Comparison of ENCODE assay signal across 27 cellular contexts in the genomic region with DNA sequence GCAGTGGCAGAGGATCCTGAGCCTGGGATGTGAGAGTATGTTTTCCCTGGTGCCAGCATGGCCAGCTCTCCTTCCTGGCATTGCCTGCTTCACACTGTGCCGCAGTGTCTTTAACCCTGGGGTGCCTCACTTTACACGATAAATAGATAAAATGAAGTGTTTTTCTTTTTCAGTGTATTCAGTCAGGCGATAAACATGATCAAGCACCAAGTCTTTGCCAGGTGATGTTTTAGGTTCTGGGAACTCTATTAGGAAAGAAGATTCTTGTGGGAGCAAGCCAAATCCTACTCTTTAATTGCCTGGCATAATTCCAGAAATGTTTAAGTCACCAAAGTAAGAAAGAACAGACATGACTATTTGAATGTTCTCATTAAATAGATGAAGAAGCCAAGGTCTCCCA. TPM values are rescaled to one million over a fixed set of nuclear protein-coding genes. Genes with fewer than 3 reads are reported as not detected.
DNase-seq lines count a peak whose midpoint lies in the region; ATAC-seq and TF ChIP-seq lines count a peak whose summit lies in the region.
"Had no signal": no experiment of that assay in that cellular context is flagged by ENCODE, and none has a peak within 500 bp of the region (broad histone marks: within the 10 kb centered on the region; RNA-seq: fewer than 3 reads in every experiment).

No MANE protein-coding gene starts in this region.

- H2AK5ac ChIP-seq in neuronal stem cell (ENCODE audit: low read depth, low read length), result no peak overlapping the region

- no peaks in the 10 kb centered on the region for H3K79me2 ChIP-seq in GM23248 (ENCODE audit: insufficient read depth)

- WGBS in GM23248 (ENCODE audit: low coverage in 1 of 2, low lambda C conversion rate in 2 of 2, missing lambda C conversion rate in 2 of 2), 2 experiments, result 89 to 95% methylated on average over 3 of the region's 3 CpGs
- WGBS in neuronal stem cell (ENCODE audit: extremely low coverage in 2 of 2, insufficient read length in 2 of 2, insufficient replicate concordance in 1 of 2), 2 donors, result no CpG with 5 or more reads among the region's 3 CpGs
- 87% methylated on average over 3 of the region's 3 CpGs for WGBS in right lobe of liver (ENCODE audit: insufficient coverage, low coverage, low lambda C conversion rate, missing lambda C conversion rate)

- no peak overlapping the region for H2AFZ ChIP-seq in GM23248
- H2AFZ ChIP-seq in neuronal stem cell (ENCODE audit: low read length), result no peak overlapping the region

- H3K27me3 ChIP-seq in GM23248 (replicated peaks; ENCODE audit: insufficient read depth) (no peaks in the 10 kb centered on the region), neuronal stem cell (ENCODE audit: control insufficient read depth in 3 of 3, insufficient read depth in 3 of 3, low read depth in 1 of 3, low read length in 3 of 3) (peaks cover 0 to 43% (median 0%) of the 10 kb centered on the region in 3 experiments), right lobe of liver (no peaks in the 10 kb centered on the region)

- H3K14ac ChIP-seq in neuronal stem cell (ENCODE audit: low read length), result no peak overlapping the region

- H3K4me1 ChIP-seq in GM23248 (ENCODE audit: insufficient read depth) (no peaks in the 10 kb centered on the region), neuronal stem cell (ENCODE audit: control insufficient read depth in 2 of 2, insufficient read depth in 1 of 2, low read depth in 1 of 2, low read length in 2 of 2) (peaks cover 13 to 15% of the 10 kb centered on the region in 2 donors), right lobe of liver (peaks cover 0 to 71% (median 14%) of the 10 kb centered on the region in 4 donors)

- H4K91ac ChIP-seq in neuronal stem cell (ENCODE audit: low read depth, low read length, poor library complexity), result no peak overlapping the region

- ATAC-seq in GM19452 (IDR thresholded peaks at IDR 0.05; ENCODE audit: unreplicated experiment) (no peak), right lobe of liver (no peak)
- ATAC-seq: activated CD4-positive, CD25-positive, alpha-beta regulatory T cell treated with anti-CD3 and anti-CD28 coated beads, Interleukin-2, amount 50 U/mL, for 24 hours; left colon; right cardiac atrium; stimulated activated naive CD8-positive, alpha-beta T cell treated with anti-CD3 and anti-CD28 coated beads, Interleukin-15, Interleukin-2, amounts not matched to agents 100 U/mL and 50 U/mL, for 24 hours had no signal

- no peak overlapping the region for H2BK120ac ChIP-seq in neuronal stem cell (ENCODE audit: low read depth, low read length)

- no peak overlapping the region for H2BK5ac ChIP-seq in neuronal stem cell (ENCODE audit: low read length)

- H3K4ac ChIP-seq in neuronal stem cell (ENCODE audit: low read length), result no peak overlapping the region

- H3K4me2 ChIP-seq in GM23248 (ENCODE audit: unreplicated experiment) (no peak overlapping the region), neuronal stem cell (ENCODE audit: insufficient read depth, low read length, poor library complexity, severe bottlenecking) (no peak overlapping the region)
- H3K4me2 ChIP-seq: KMS-11 had no signal

- H3K4me3 ChIP-seq in GM23248 (no peak overlapping the region), neuronal stem cell (ENCODE audit: low read length in 2 of 2) (no peak overlapping the region), right lobe of liver (no peak overlapping the region)
- H3K4me3 ChIP-seq: thoracic aorta had no signal

- H3K9me3 ChIP-seq in GM23248 (ENCODE audit: low read depth), result no peaks in the 10 kb centered on the region
- H3K9me3 ChIP-seq in neuronal stem cell (replicated peaks in 1 of 2; ENCODE audit: control insufficient read depth in 2 of 2, insufficient read depth in 1 of 2, low read depth in 1 of 2, low read length in 2 of 2), result no peaks in the 10 kb centered on the region
- no peaks in the 10 kb centered on the region for H3K9me3 ChIP-seq in right lobe of liver
- H3K9me3 ChIP-seq: thoracic aorta had no signal

- DNase-seq in COR-L47 (lab: John Stamatoyannopoulos, UW) (peak; percentile 40), GM23248 (peak; percentile 30), amniotic epithelial cell (ENCODE audit: low read depth) (peak; percentile 58), neuronal stem cell (ENCODE audit: low spot score) (no peak), HT-29 (ENCODE audit: low spot score) (no peak), right lobe of liver (no peak)
- DNase-seq: activated CD4-positive, alpha-beta memory T cell treated with anti-CD3 and anti-CD28 coated beads, Interleukin-2, amount 10 ng/mL, durations not matched to agents 7 days and 5 days; activated naive CD8-positive, alpha-beta T cell treated with anti-CD3 and anti-CD28 coated beads, Interleukin-2, amount 10 ng/mL, durations not matched to agents 7 days and 5 days; erythroblast; foreskin melanocyte; GOT3; left colon; mesenchymal stem cell; MV-4-11; NCI-H187; NCI-H510A; NK-92 treated with Interleukin-12 subunit alpha and Interleukin-12 subunit beta, amount 100 ng/mL, for 24 hours; right cardiac atrium; SHP77 treated with DMSO at 0.1 percent for 48 hours; stimulated activated CD4-positive, alpha-beta T cell treated with anti-CD3 and anti-CD28 coated beads, Interleukin-15, amount 100 ng/mL, for 24 hours; stimulated activated naive CD8-positive, alpha-beta T cell treated with anti-CD3 and anti-CD28 coated beads, Interleukin-15, Interleukin-2, amounts not matched to agents 100 U/mL and 50 U/mL, for 24 hours; T-helper 1 cell had no signal

- no peak overlapping the region for H2BK12ac ChIP-seq in neuronal stem cell (ENCODE audit: low read length)

- no peaks in the 10 kb centered on the region for H3K9me2 ChIP-seq in GM23248 (ENCODE audit: insufficient read depth)

- H3K9ac ChIP-seq in GM23248, result no peak overlapping the region
- no peak overlapping the region for H3K9ac ChIP-seq in neuronal stem cell (ENCODE audit: low read depth, low read length, poor library complexity)
- H3K9ac ChIP-seq: KMS-11 had no signal

- intact Hi-C loops in right lobe of liver (cut with DNase I), result no loop called here

- no peak overlapping the region for H4K8ac ChIP-seq in neuronal stem cell (ENCODE audit: low read depth, low read length)

- in situ Hi-C loops in GM23248 (cut with MboI), result no loop called here

- H3K27ac ChIP-seq in GM23248 (no peak overlapping the region), neuronal stem cell (replicated peaks; ENCODE audit: low read length) (no peak overlapping the region), right lobe of liver (no peak overlapping the region)
- H3K27ac ChIP-seq: KMS-11, thoracic aorta had no signal

- peak overlapping the region; percentile 46 for H3K18ac ChIP-seq in neuronal stem cell (ENCODE audit: low read length)

- TF ChIP-seq POLR2A in right lobe of liver (IDR thresholded peaks at IDR 0.05), result no peak

- no peaks in the 10 kb centered on the region for H3K79me1 ChIP-seq in neuronal stem cell (ENCODE audit: low read depth, low read length)

- H3K36me3 ChIP-seq in GM23248 (ENCODE audit: low read depth) (no peaks in the 10 kb centered on the region), neuronal stem cell (replicated peaks in 1 of 2; ENCODE audit: control insufficient read depth in 2 of 2, insufficient read depth in 2 of 2, low read length in 2 of 2) (no peaks in the 10 kb centered on the region), right lobe of liver (peaks cover 0 to 6% (median 2%) of the 10 kb centered on the region in 4 donors)
- H3K36me3 ChIP-seq: thoracic aorta had no signal

- H2BK15ac ChIP-seq in neuronal stem cell (ENCODE audit: low read length), result no peak overlapping the region

- no peak for TF ChIP-seq CTCF in right lobe of liver (IDR thresholded peaks at IDR 0.05)

- no peak overlapping the region for H3K23ac ChIP-seq in neuronal stem cell (ENCODE audit: low read depth, low read length, poor library complexity)

- no peaks in the 10 kb centered on the region for H4K20me1 ChIP-seq in GM23248 (ENCODE audit: insufficient read depth)

- H3F3A ChIP-seq in GM23248 (ENCODE audit: insufficient read depth), result no peaks in the 10 kb centered on the region

RNA-seq across cellular contexts. Expression of a gene that starts 14.1 kb away (rescaled TPM):
- total RNA-seq in GM23248 (2014; rRNA removed; shearing (Covaris generic)), result 5.3 and 5.8 TPM in 2 replicates
- 4.4 and 4.8 TPM in 2 replicates for polyA plus RNA-seq in GM23248 (2016; fragmentation: Nextera tagmentation; extraction: Ambion mirVana)
- polyA plus RNA-seq in neuronal stem cell (2013, experiment 1 of 2), result 18.4 TPM
- polyA plus RNA-seq in neuronal stem cell (2013, experiment 2 of 2), result 18.0 TPM
- 6.1 and 10.5 TPM in 2 replicates for total RNA-seq in HT-29 (2014; rRNA removed; shearing (Covaris generic))
- total RNA-seq in right lobe of liver, result 10 to 100 TPM; 24.6 to 64.3 (median 52.6) TPM

RNA-seq across cellular contexts. Expression of a gene that starts 40.9 kb away (rescaled TPM):
- total RNA-seq in GM23248 (2014; rRNA removed; shearing (Covaris generic)), result not detected in 2 replicates
- not detected in 2 replicates for polyA plus RNA-seq in GM23248 (2016; fragmentation: Nextera tagmentation; extraction: Ambion mirVana)
- polyA plus RNA-seq in neuronal stem cell (2013, experiment 1 of 2), result not detected
- not detected for polyA plus RNA-seq in neuronal stem cell (2013, experiment 2 of 2)
- not detected in 2 replicates for total RNA-seq in HT-29 (2014; rRNA removed; shearing (Covaris generic))
- 100 to 1,000 TPM in 1 of 6 experiments, 10 to 100 TPM in 5; 32.9 to 134 (median 61.0) TPM for total RNA-seq in right lobe of liver
- total RNA-seq: activated CD4-positive, alpha-beta memory T cell treated with anti-CD3 and anti-CD28 coated beads, Interleukin-2, amount 10 ng/mL, durations not matched to agents 7 days and 5 days; activated naive CD8-positive, alpha-beta T cell treated with anti-CD3 and anti-CD28 coated beads, Interleukin-2, amount 10 ng/mL, durations not matched to agents 7 days and 5 days; osteoblast had no signal

RNA-seq across cellular contexts. Expression of a gene that starts 54.4 kb away (rescaled TPM):
- total RNA-seq in GM23248 (2014; rRNA removed; shearing (Covaris generic)), result 14.9 and 15.7 TPM in 2 replicates
- polyA plus RNA-seq in GM23248 (2016; fragmentation: Nextera tagmentation; extraction: Ambion mirVana), result 11.4 and 13.4 TPM in 2 replicates
- 14.4 TPM for polyA plus RNA-seq in neuronal stem cell (2013, experiment 1 of 2)
- 16.0 TPM for polyA plus RNA-seq in neuronal stem cell (2013, experiment 2 of 2)
- 6.5 and 8.1 TPM in 2 replicates for total RNA-seq in HT-29 (2014; rRNA removed; shearing (Covaris generic))
- 10 to 100 TPM in 4 of 6 experiments, 1 to 10 TPM in 2; 7.9 to 12.6 (median 10.6) TPM for total RNA-seq in right lobe of liver

RNA-seq across cellular contexts. Expression of a gene that starts 54.7 kb away (rescaled TPM):
- 5.4 and 9.6 TPM in 2 replicates for total RNA-seq in GM23248 (2014; rRNA removed; shearing (Covaris generic))
- 17.0 and 21.8 TPM in 2 replicates for polyA plus RNA-seq in GM23248 (2016; fragmentation: Nextera tagmentation; extraction: Ambion mirVana)
- 4.9 TPM for polyA plus RNA-seq in neuronal stem cell (2013, experiment 1 of 2)
- polyA plus RNA-seq in neuronal stem cell (2013, experiment 2 of 2), result 4.5 TPM
- total RNA-seq in HT-29 (2014; rRNA removed; shearing (Covaris generic)), result 0.34 and 1.3 TPM in 2 replicates
- 1 to 10 TPM; 6.1 to 9.9 (median 8.5) TPM for total RNA-seq in right lobe of liver

Comparison
In these comparisons a context has a peak if more than half of its experiments do, and no peak if none do; other contexts are left out.
1. DNase-seq: peak in COR-L47 (single experiment), GM23248 (single experiment) and amniotic epithelial cell (single experiment); none in neuronal stem cell (single experiment), HT-29 (single experiment) and right lobe of liver (0 of 3).
2. RNA of a gene that starts 40.9 kb away (total RNA-seq): 32.9 to 134 TPM in right lobe of liver; not detected in GM23248 and not detected in HT-29; every median in the first group is over 10 times any median in the second.